In the genomic region with DNA sequence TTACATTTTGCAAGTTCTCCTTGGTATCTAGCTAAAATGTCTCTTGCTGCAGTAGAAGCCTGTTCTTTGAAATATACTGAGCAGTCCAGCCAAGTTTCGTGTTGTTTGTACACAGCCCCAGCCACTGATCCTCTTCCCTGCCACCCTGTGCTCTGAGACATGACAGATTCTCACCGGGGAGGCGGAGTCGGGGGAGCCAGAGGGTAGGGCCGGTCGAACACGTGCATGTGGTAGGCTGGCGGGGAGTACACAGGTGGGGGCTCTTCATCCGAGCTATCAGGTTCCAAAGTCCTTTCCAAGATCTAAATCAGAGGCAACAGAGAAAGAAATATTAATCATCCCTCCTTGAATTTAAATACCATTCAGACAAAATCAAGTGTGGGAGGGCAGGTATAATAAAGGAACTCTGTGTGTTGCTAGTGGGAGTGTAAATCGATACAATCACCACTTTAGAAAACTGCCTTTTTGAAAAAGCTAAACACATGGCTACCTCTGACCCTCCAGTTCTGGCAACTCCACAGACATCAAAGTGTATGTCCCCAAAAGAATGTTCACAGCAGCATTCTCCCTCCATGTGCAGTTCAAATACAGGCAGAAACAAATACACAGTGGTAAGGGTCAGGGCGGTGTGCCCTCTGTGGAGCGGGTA, we compare ENCODE assay signal across 8 cellular contexts. TPM values are rescaled to one million over a fixed set of nuclear protein-coding genes. Genes with fewer than 3 reads are reported as not detected.
A peak's percentile ranks its signal among the peaks of the same experiment; 100 is the strongest.
DNase-seq lines count a peak whose midpoint lies in the region; ATAC-seq, FAIRE-seq and TF ChIP-seq lines count a peak whose summit lies in the region.

No MANE protein-coding gene starts in this region.

- peaks cover 0 to 37% of the 10 kb centered on the region in 2 donors for H3K36me3 ChIP-seq in gastroesophageal sphincter
- H3K36me3 ChIP-seq in skeletal muscle tissue (ENCODE audit: control insufficient read depth in 3 of 3, insufficient read depth in 3 of 3, low read length in 3 of 3) = peaks cover 28 to 31% (median 31%) of the 10 kb centered on the region in 3 donors
- no peaks in the 10 kb centered on the region for H3K36me3 ChIP-seq in ovary

- WGBS in gastroesophageal sphincter (ENCODE audit: low coverage in 1 of 2), 2 donors = 39 to 41% methylated on average over 3 to 5 of the region's 12 CpGs
- WGBS in ovary, 3 donors = 65 to 71% (median 65%) methylated on average over 12 of the region's 12 CpGs

- no peak for TF ChIP-seq EP300 in gastroesophageal sphincter (IDR thresholded peaks at IDR 0.05)
- no peak for TF ChIP-seq EP300 in ovary (IDR thresholded peaks at IDR 0.05)

- DNase-seq in H54 (ENCODE audit: insufficient read length, low spot score) (peak; percentile 74), NCI-H82 treated with DMSO at 0.1 percent for 48 hours (lab: John Stamatoyannopoulos, UW; ENCODE audit: unreplicated experiment) (peak; percentile 80), NCI-H748 (lab: John Stamatoyannopoulos, UW; ENCODE audit: unreplicated experiment) (no peak), ovary (no peak)

- no peaks in the 10 kb centered on the region for H3K9me3 ChIP-seq in gastroesophageal sphincter
- no peaks in the 10 kb centered on the region for H3K9me3 ChIP-seq in skeletal muscle tissue (ENCODE audit: control insufficient read depth in 3 of 3, low read length in 3 of 3)
- no peaks in the 10 kb centered on the region for H3K9me3 ChIP-seq in ovary

- H3K27ac ChIP-seq in gastroesophageal sphincter (peak overlapping the region; percentile 56 to 99 (median 89)), skeletal muscle tissue (ENCODE audit: low read depth, low read length) (peak overlapping the region; percentile 74), ovary (no peak overlapping the region)

- no peak overlapping the region for H3K4me3 ChIP-seq in gastroesophageal sphincter
- no peak overlapping the region for H3K4me3 ChIP-seq in skeletal muscle tissue (ENCODE audit: low read length in 3 of 3)
- no peak overlapping the region for H3K4me3 ChIP-seq in ovary

- FAIRE-seq in H54 (lab: Jason Lieb, UNC) = no peak

- H3K9ac ChIP-seq in skeletal muscle tissue (ENCODE audit: low read depth in 1 of 3, low read length in 3 of 3) = peak overlapping the region in 2 of 3 donors; percentile 7 to 54

- TF ChIP-seq CTCF in gastroesophageal sphincter (IDR thresholded peaks at IDR 0.05) (no peak), ovary (IDR thresholded peaks at IDR 0.05) (no peak)

- no peaks in the 10 kb centered on the region for H3K27me3 ChIP-seq in gastroesophageal sphincter
- no peaks in the 10 kb centered on the region for H3K27me3 ChIP-seq in skeletal muscle tissue (ENCODE audit: control insufficient read depth in 3 of 3, insufficient read depth in 3 of 3, low read length in 3 of 3)
- H3K27me3 ChIP-seq in ovary = no peaks in the 10 kb centered on the region

- no peak for ATAC-seq in gastroesophageal sphincter
- ATAC-seq in GM21825 (IDR thresholded peaks at IDR 0.05; ENCODE audit: unreplicated experiment) = no peak
- no peak for ATAC-seq in GM19324 (IDR thresholded peaks at IDR 0.05; ENCODE audit: low FRiP score, unreplicated experiment)

- H3K4me1 ChIP-seq in gastroesophageal sphincter = peaks cover 17 to 82% (median 58%) of the 10 kb centered on the region in 3 donors
- peaks cover 61 to 82% (median 64%) of the 10 kb centered on the region in 3 donors for H3K4me1 ChIP-seq in skeletal muscle tissue (ENCODE audit: control insufficient read depth in 3 of 3, insufficient read depth in 3 of 3, low read length in 3 of 3)
- H3K4me1 ChIP-seq in ovary (ENCODE audit: insufficient read depth) = peaks cover 25% of the 10 kb centered on the region

- TF ChIP-seq POLR2A in H54 (IDR thresholded peaks at IDR 0.05; ENCODE audit: low read depth, low read length) (no peak), gastroesophageal sphincter (IDR thresholded peaks at IDR 0.05) (no peak), ovary (IDR thresholded peaks at IDR 0.05) (no peak)

- intact Hi-C loops in ovary (cut with DNase I) = loop anchor here in 1 of 4 donors (10.0 kb wide), 1 partner anchor 55 kb away; no protein-coding TSS in a partner anchor

RNA-seq across cellular contexts. Expression of gene MRPS23, which starts 29.7 kb away (rescaled TPM):
- total RNA-seq in gastroesophageal sphincter (10 to 100 TPM; 23.0 to 24.8 (median 24.5) TPM), skeletal muscle tissue (10.4 TPM), ovary (10 to 100 TPM; 12.2 to 37.9 (median 31.2) TPM)
- polyA plus RNA-seq in ovary = 10 to 100 TPM; 23.4 to 26.2 TPM

Comparison
In these comparisons a context has a peak if more than half of its experiments do, and no peak if none do; other contexts are left out.
1. DNase-seq: peak in H54 (single experiment) and NCI-H82 treated with DMSO at 0.1 percent for 48 hours (single experiment); none in NCI-H748 (single experiment) and ovary (0 of 5).
2. H3K27ac ChIP-seq: peak in gastroesophageal sphincter (4 of 4) and skeletal muscle tissue (single experiment); none in ovary (0 of 2).